ENCODE assay signal across 11 cellular contexts in genomic region chr7:84042110-84042539, GRCh38.
DNase-seq lines count a peak whose midpoint lies in the region; ATAC-seq lines count a peak whose summit lies in the region.
"Had no signal": no experiment of that assay in that cellular context is flagged by ENCODE, and none has a peak within 500 bp of the region (broad histone marks: within the 10 kb centered on the region; RNA-seq: fewer than 3 reads in every experiment).

No MANE protein-coding gene starts in this region.

- no peaks in the 10 kb centered on the region for H3K9me3 ChIP-seq in adipocyte (ENCODE audit: control insufficient read depth, low read length)
- H3K9me3 ChIP-seq: pancreas had no signal

- no peaks in the 10 kb centered on the region for H3K36me3 ChIP-seq in adipocyte (ENCODE audit: control insufficient read depth, insufficient read depth, low read length, severe bottlenecking)
- H3K36me3 ChIP-seq: pancreas had no signal

- H3K9ac ChIP-seq in adipocyte (ENCODE audit: low read length): peak overlapping the region; percentile 22

- ATAC-seq in GM18873 (IDR thresholded peaks at IDR 0.05; ENCODE audit: low FRiP score, unreplicated experiment) (no peak), left cardiac atrium (no peak)
- ATAC-seq: pancreas had no signal

- intact Hi-C loops in left cardiac atrium (cut with DNase I): no loop called here

- DNase-seq in NCI-H748 (lab: John Stamatoyannopoulos, UW; ENCODE audit: unreplicated experiment) (peak; percentile 18), NCI-H748 treated with DMSO at 0.1 percent for 48 hours (lab: John Stamatoyannopoulos, UW) (no peak), adipocyte (ENCODE audit: low read depth) (peak; percentile 68), iris pigment epithelial cell (ENCODE audit: low read depth) (peak; percentile 93), NCI-H2081 treated with DMSO at 0.1 percent for 48 hours (lab: John Stamatoyannopoulos, UW) (no peak), left cardiac atrium (no peak)
- no peak for DNase-seq in activated CD4-positive, alpha-beta T cell treated with anti-CD3 and anti-CD28 coated beads for 4 hours
- DNase-seq: NCI-H1436 treated with DMSO at 0.1 percent for 48 hours, pancreas had no signal

- peak overlapping the region; percentile 1 for H3K4me3 ChIP-seq in adipocyte (ENCODE audit: low read length)
- H3K4me3 ChIP-seq: pancreas, SK-N-MC had no signal

- no peaks in the 10 kb centered on the region for H3K27me3 ChIP-seq in adipocyte (replicated peaks; ENCODE audit: control insufficient read depth, insufficient read depth, low read length)
- H3K27me3 ChIP-seq: pancreas had no signal

- H3K4me1 ChIP-seq in adipocyte (ENCODE audit: control insufficient read depth, insufficient read depth, low read length): peaks cover 35% of the 10 kb centered on the region

Comparison
In these comparisons a context has a peak if more than half of its experiments do, and no peak if none do; other contexts are left out.
1. DNase-seq: peak in NCI-H748 (single experiment), adipocyte (single experiment) and iris pigment epithelial cell (single experiment); none in NCI-H748 treated with DMSO at 0.1 percent for 48 hours (single experiment), NCI-H2081 treated with DMSO at 0.1 percent for 48 hours (single experiment), activated CD4-positive, alpha-beta T cell treated with anti-CD3 and anti-CD28 coated beads for 4 hours (0 of 2) and left cardiac atrium (single experiment).